Comparison of ENCODE assay signal across 10 cellular contexts in the genomic region with DNA sequence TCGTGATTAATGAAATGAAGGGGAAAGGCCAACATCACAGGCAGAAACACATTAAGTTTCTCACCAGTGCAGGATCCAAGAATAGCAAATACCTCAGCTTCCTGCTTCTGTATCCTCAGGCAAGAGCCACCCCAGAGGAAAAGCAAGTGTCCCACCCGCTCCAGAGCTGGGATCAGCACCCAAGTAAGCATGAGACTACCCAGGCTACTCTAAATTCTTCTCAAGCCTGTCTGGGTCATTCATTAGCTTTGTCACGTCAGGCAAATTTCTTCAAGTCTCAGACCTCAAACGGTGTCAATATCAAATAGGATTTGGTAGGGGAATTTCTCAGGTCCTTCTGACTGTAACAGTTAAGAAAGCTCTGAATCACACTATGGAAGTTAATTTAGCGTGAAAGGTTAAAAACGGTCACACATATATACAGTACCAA. TPM values are rescaled to one million over a fixed set of nuclear protein-coding genes. Genes with fewer than 3 reads are reported as not detected.
A peak's percentile ranks its signal among the peaks of the same experiment; 100 is the strongest.
DNase-seq lines count a peak whose midpoint lies in the region; ATAC-seq, FAIRE-seq and TF ChIP-seq lines count a peak whose summit lies in the region.
"Had no signal": no experiment of that assay in that cellular context is flagged by ENCODE, and none has a peak within 500 bp of the region (broad histone marks: within the 10 kb centered on the region; RNA-seq: fewer than 3 reads in every experiment).

No MANE protein-coding gene starts in this region.

- H3K27me3 ChIP-seq in ACC112 (ENCODE audit: insufficient read depth, low read length), result no peaks in the 10 kb centered on the region
- H3K27me3 ChIP-seq: upper lobe of right lung had no signal

- TF ChIP-seq CTCF in GM20000 (IDR thresholded peaks at IDR 0.05; ENCODE audit: extremely low read depth, missing control alignments) (no peak), Calu3 (IDR thresholded peaks at IDR 0.05; ENCODE audit: unreplicated experiment) (no peak)

- no peak overlapping the region for H3K4me3 Mint-ChIP-seq in Calu3 (ENCODE audit: low read depth, unreplicated experiment)
- H3K4me3 Mint-ChIP-seq: activated CD8-positive, alpha-beta T cell treated with anti-CD3 and anti-CD28 coated beads, Interleukin-2, amount 10 ng/mL, durations not matched to agents 7 days and 5 days had no signal

- no peak overlapping the region for H3K27ac Mint-ChIP-seq in Calu3 (ENCODE audit: unreplicated experiment)
- H3K27ac Mint-ChIP-seq: activated CD8-positive, alpha-beta T cell treated with anti-CD3 and anti-CD28 coated beads, Interleukin-2, amount 10 ng/mL, durations not matched to agents 7 days and 5 days had no signal

- ATAC-seq in Right ventricle myocardium superior (ENCODE audit: poor library complexity), result peak; percentile 58
- ATAC-seq: activated CD8-positive, alpha-beta T cell treated with anti-CD3 and anti-CD28 coated beads, Interleukin-2, amount 10 ng/mL, durations not matched to agents 7 days and 5 days; upper lobe of right lung had no signal

- intact Hi-C loops in Right ventricle myocardium superior (cut with DNase I), result no loop called here
- intact Hi-C loops in Calu3 (cut with micrococcal nuclease; ENCODE audit: unreplicated experiment), result no loop called here

- H3K27ac ChIP-seq in ACC112 (ENCODE audit: low read depth, low read length), result peak overlapping the region; percentile 1; the same call in 1 of the 2 replicates
- H3K27ac ChIP-seq: upper lobe of right lung had no signal

- no peaks in the 10 kb centered on the region for H3K27me3 Mint-ChIP-seq in Calu3 (ENCODE audit: unreplicated experiment)

- H3K9me3 Mint-ChIP-seq in Calu3 (ENCODE audit: low read depth, unreplicated experiment), result no peaks in the 10 kb centered on the region

- no peak overlapping the region for H3K4me3 ChIP-seq in ACC112 (ENCODE audit: low read depth, low read length)
- H3K4me3 ChIP-seq: upper lobe of right lung had no signal

- BruUV-seq in Calu3 (replicated peaks; lab: Mats Ljungman, UMichigan), result no TSS peak

- H2AFZ ChIP-seq in ACC112 (ENCODE audit: low read length, unreplicated experiment), result no peak overlapping the region

- no peaks in the 10 kb centered on the region for H3K4me1 Mint-ChIP-seq in Calu3 (ENCODE audit: low read depth, unreplicated experiment)

- DNase-seq in GM20000 (ENCODE audit: low spot score), result peak; percentile 71
- DNase-seq in LHCN-M2 (ENCODE audit: low read depth), result peak; percentile 18
- DNase-seq in Right ventricle myocardium superior, result no peak
- no peak for DNase-seq in Kasumi-1 (lab: John Stamatoyannopoulos, UW)
- no peak for DNase-seq in medulla oblongata (ENCODE audit: extremely low spot score)
- DNase-seq in Calu3, result no peak
- no peak for DNase-seq in frontal cortex (ENCODE audit: low spot score in 2 of 2)
- DNase-seq: activated CD8-positive, alpha-beta T cell treated with anti-CD3 and anti-CD28 coated beads, Interleukin-2, amount 10 ng/mL, durations not matched to agents 7 days and 5 days; upper lobe of right lung had no signal

- peaks cover 18% of the 10 kb centered on the region for H3K4me1 ChIP-seq in ACC112 (ENCODE audit: control insufficient read depth, insufficient read depth, low read length, unreplicated experiment)

- CTCF ChIA-PET in Calu3 (lab: Charles Lee), result no interaction called here

- peaks cover 13% of the 10 kb centered on the region for H3K79me2 ChIP-seq in ACC112 (ENCODE audit: control insufficient read depth, insufficient read depth, low read length, unreplicated experiment)

- peaks cover 6% of the 10 kb centered on the region for H3K36me3 Mint-ChIP-seq in Calu3 (ENCODE audit: insufficient read depth, unreplicated experiment)

- peaks cover 35% of the 10 kb centered on the region for H3K36me3 ChIP-seq in ACC112 (ENCODE audit: insufficient read depth, low read length)

- no peak for FAIRE-seq in frontal cortex (lab: Jason Lieb, UNC)

RNA-seq across cellular contexts. Expression of gene GNA12, which starts 59.0 kb away (rescaled TPM):
- total RNA-seq in LHCN-M2 (2014; rRNA removed) (15.1 and 20.6 TPM in 2 replicates), Right ventricle myocardium superior (40.6 TPM), Calu3 (2022) (75.4 and 78.3 TPM in 2 replicates), frontal cortex (11.8 TPM)
- polyA plus RNA-seq in LHCN-M2 (2012), result 58.1 TPM

Comparison
In these comparisons a context has a peak if more than half of its experiments do, and no peak if none do; other contexts are left out.
1. DNase-seq: peak in GM20000 (single experiment) and LHCN-M2 (single experiment); none in Right ventricle myocardium superior (single experiment), Kasumi-1 (0 of 2), medulla oblongata (single experiment), Calu3 (single experiment) and frontal cortex (0 of 2).